In the genomic region with DNA sequence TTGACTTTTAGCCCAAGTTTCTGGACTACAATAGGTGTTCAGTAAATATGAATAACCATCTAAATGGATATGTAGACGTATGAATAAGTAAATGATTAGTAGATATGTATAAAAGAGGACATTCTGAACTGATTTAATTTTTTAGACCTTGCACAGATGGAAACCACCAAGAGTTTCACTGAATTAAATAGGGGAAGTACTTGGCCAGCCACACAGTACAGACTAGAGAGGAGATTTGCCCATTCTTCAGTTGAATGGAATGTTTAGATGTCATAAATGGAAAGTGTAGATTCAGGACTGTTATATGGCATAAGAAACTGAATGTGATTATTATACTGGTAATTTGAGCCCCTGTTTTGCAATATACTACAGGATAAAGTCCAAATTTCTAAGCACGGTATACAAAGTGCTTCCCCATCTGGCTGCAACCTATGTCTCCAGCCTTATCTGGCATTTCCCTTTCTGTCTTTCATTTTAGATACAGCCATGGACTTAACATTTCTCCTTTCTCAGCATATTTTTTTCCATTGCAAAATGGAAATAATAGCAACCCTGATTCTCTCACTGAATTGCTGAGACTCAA, we compare ENCODE assay signal across 1 cellular context.
TF ChIP-seq lines count a peak whose summit lies in the region.

No MANE protein-coding gene starts in this region.

TF ChIP-seq in SK-N-SH, 30 proteins besides CTCF, POLR2A, EP300 and RAD21 (continued from another document):
- TF ChIP-seq, protein P1, sequence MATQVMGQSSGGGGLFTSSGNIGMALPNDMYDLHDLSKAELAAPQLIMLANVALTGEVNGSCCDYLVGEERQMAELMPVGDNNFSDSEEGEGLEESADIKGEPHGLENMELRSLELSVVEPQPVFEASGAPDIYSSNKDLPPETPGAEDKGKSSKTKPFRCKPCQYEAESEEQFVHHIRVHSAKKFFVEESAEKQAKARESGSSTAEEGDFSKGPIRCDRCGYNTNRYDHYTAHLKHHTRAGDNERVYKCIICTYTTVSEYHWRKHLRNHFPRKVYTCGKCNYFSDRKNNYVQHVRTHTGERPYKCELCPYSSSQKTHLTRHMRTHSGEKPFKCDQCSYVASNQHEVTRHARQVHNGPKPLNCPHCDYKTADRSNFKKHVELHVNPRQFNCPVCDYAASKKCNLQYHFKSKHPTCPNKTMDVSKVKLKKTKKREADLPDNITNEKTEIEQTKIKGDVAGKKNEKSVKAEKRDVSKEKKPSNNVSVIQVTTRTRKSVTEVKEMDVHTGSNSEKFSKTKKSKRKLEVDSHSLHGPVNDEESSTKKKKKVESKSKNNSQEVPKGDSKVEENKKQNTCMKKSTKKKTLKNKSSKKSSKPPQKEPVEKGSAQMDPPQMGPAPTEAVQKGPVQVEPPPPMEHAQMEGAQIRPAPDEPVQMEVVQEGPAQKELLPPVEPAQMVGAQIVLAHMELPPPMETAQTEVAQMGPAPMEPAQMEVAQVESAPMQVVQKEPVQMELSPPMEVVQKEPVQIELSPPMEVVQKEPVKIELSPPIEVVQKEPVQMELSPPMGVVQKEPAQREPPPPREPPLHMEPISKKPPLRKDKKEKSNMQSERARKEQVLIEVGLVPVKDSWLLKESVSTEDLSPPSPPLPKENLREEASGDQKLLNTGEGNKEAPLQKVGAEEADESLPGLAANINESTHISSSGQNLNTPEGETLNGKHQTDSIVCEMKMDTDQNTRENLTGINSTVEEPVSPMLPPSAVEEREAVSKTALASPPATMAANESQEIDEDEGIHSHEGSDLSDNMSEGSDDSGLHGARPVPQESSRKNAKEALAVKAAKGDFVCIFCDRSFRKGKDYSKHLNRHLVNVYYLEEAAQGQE (IDR thresholded peaks at IDR 0.05; ENCODE audit: low read depth, low read length) = no peak
- no peak for TF ChIP-seq GABPA (IDR thresholded peaks at IDR 0.05; ENCODE audit: low read depth)
- TF ChIP-seq FOXJ3 (CRISPR knock-in tag; IDR thresholded peaks at IDR 0.05) = no peak
- no peak for TF ChIP-seq FOSL2 (IDR thresholded peaks at IDR 0.05; ENCODE audit: borderline replicate concordance, low read depth)
- TF ChIP-seq SIN3A (IDR thresholded peaks at IDR 0.05; ENCODE audit: borderline replicate concordance, low read depth, low read length) = no peak
- no peak for TF ChIP-seq JUND (IDR thresholded peaks at IDR 0.05)
- TF ChIP-seq, protein P2, sequence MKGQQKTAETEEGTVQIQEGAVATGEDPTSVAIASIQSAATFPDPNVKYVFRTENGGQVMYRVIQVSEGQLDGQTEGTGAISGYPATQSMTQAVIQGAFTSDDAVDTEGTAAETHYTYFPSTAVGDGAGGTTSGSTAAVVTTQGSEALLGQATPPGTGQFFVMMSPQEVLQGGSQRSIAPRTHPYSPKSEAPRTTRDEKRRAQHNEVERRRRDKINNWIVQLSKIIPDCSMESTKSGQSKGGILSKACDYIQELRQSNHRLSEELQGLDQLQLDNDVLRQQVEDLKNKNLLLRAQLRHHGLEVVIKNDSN (IDR thresholded peaks at IDR 0.05; ENCODE audit: borderline replicate concordance, low read depth) = no peak
- TF ChIP-seq POLR2AphosphoS5 (IDR thresholded peaks at IDR 0.05; ENCODE audit: low read depth, low read length) = no peak
- TF ChIP-seq, protein P3, sequence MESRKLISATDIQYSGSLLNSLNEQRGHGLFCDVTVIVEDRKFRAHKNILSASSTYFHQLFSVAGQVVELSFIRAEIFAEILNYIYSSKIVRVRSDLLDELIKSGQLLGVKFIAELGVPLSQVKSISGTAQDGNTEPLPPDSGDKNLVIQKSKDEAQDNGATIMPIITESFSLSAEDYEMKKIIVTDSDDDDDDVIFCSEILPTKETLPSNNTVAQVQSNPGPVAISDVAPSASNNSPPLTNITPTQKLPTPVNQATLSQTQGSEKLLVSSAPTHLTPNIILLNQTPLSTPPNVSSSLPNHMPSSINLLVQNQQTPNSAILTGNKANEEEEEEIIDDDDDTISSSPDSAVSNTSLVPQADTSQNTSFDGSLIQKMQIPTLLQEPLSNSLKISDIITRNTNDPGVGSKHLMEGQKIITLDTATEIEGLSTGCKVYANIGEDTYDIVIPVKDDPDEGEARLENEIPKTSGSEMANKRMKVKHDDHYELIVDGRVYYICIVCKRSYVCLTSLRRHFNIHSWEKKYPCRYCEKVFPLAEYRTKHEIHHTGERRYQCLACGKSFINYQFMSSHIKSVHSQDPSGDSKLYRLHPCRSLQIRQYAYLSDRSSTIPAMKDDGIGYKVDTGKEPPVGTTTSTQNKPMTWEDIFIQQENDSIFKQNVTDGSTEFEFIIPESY (IDR thresholded peaks at IDR 0.05; ENCODE audit: borderline replicate concordance, low read depth) = no peak
